Comparison of ENCODE assay signal across 10 cellular contexts in genomic region chr1:50841791-50842387, GRCh38.
DNase-seq lines count a peak whose midpoint lies in the region; ATAC-seq and TF ChIP-seq lines count a peak whose summit lies in the region.
"Had no signal": no experiment of that assay in that cellular context is flagged by ENCODE, and none has a peak within 500 bp of the region (broad histone marks: within the 10 kb centered on the region; RNA-seq: fewer than 3 reads in every experiment).

No MANE protein-coding gene starts in this region.

- H3K36me3 Mint-ChIP-seq in naive thymus-derived CD8-positive, alpha-beta T cell, result peaks cover 0 to 10% (median 5%) of the 10 kb centered on the region in 3 donors
- H3K36me3 Mint-ChIP-seq in T-cell, result peaks cover 19% of the 10 kb centered on the region

- no peak overlapping the region for H3K4me3 ChIP-seq in fibroblast of mammary gland (ENCODE audit: control insufficient read depth, low read depth, low read length)

- H3K9me3 Mint-ChIP-seq in naive thymus-derived CD8-positive, alpha-beta T cell, result peaks cover 0 to 5% (median 2%) of the 10 kb centered on the region in 9 donors
- H3K9me3 Mint-ChIP-seq in T-cell, result peaks cover 0 to under 1% (median 0%) of the 10 kb centered on the region in 3 donors

- no peak overlapping the region for H3K27ac Mint-ChIP-seq in naive thymus-derived CD8-positive, alpha-beta T cell
- H3K27ac Mint-ChIP-seq in T-cell, result no peak overlapping the region
- H3K27ac Mint-ChIP-seq: activated CD4-positive, alpha-beta T cell treated with anti-CD3 and anti-CD28 coated beads for 36 hours; activated T-helper 2 cell treated with anti-CD3 and anti-CD28 coated beads, Interferon-gamma antibody, Interleukin-2, Interleukin-4, amounts not matched to agents 10 μg/mL and 5 μg/mL and 100 μg/mL, durations not matched to agents 14 hours and 24 hours and 36 hours had no signal

- peak; percentile 58 for DNase-seq in GM03348 (ENCODE audit: low spot score)
- DNase-seq in NCI-H226, result peak; percentile 32
- peak; percentile 37 for DNase-seq in fibroblast of mammary gland (ENCODE audit: low read depth)
- peak; percentile 1 for DNase-seq in non-pigmented ciliary epithelial cell (ENCODE audit: low read depth)
- DNase-seq in naive thymus-derived CD8-positive, alpha-beta T cell, result no peak
- DNase-seq in T-cell, result no peak
- no peak for DNase-seq in foreskin melanocyte
- DNase-seq in cerebellum (ENCODE audit: low spot score), result no peak
- DNase-seq: activated CD4-positive, alpha-beta T cell treated with anti-CD3 and anti-CD28 coated beads for 36 hours had no signal

- POLR2A ChIA-PET in naive thymus-derived CD8-positive, alpha-beta T cell (lab: Charles Lee), result no interaction called here
- POLR2A ChIA-PET in T-cell (lab: Charles Lee), result no interaction called here

- no peaks in the 10 kb centered on the region for H3K27me3 Mint-ChIP-seq in naive thymus-derived CD8-positive, alpha-beta T cell
- no peaks in the 10 kb centered on the region for H3K27me3 Mint-ChIP-seq in T-cell
- H3K27me3 Mint-ChIP-seq: activated CD4-positive, alpha-beta T cell treated with anti-CD3 and anti-CD28 coated beads for 36 hours had no signal

- CTCF ChIA-PET in T-cell (lab: Charles Lee), result no interaction called here

- no peak for ATAC-seq in naive thymus-derived CD8-positive, alpha-beta T cell
- no peak for ATAC-seq in T-cell (replicated peaks in 1 of 4)
- ATAC-seq: activated CD4-positive, alpha-beta T cell treated with anti-CD3 and anti-CD28 coated beads for 36 hours had no signal

- H3K4me3 Mint-ChIP-seq in naive thymus-derived CD8-positive, alpha-beta T cell, result no peak overlapping the region
- no peak overlapping the region for H3K4me3 Mint-ChIP-seq in T-cell
- H3K4me3 Mint-ChIP-seq: activated CD4-positive, alpha-beta T cell treated with anti-CD3 and anti-CD28 coated beads for 36 hours had no signal

- TF ChIP-seq CTCF in fibroblast of mammary gland (conservative IDR thresholded peaks at IDR 0.05; ENCODE audit: control insufficient read depth, insufficient read depth, low read depth, low read length), result no peak

- peaks cover 18 to 35% (median 27%) of the 10 kb centered on the region in 4 donors for H3K4me1 Mint-ChIP-seq in naive thymus-derived CD8-positive, alpha-beta T cell
- peaks cover 19 to 37% (median 26%) of the 10 kb centered on the region in 3 donors for H3K4me1 Mint-ChIP-seq in T-cell

Comparison
In these comparisons a context has a peak if more than half of its experiments do, and no peak if none do; other contexts are left out.
1. DNase-seq: peak in GM03348 (single experiment), NCI-H226 (single experiment), fibroblast of mammary gland (single experiment) and non-pigmented ciliary epithelial cell (single experiment); none in naive thymus-derived CD8-positive, alpha-beta T cell (0 of 10), T-cell (0 of 34), foreskin melanocyte (single experiment) and cerebellum (single experiment).